Comparison of ENCODE assay signal across 15 cellular contexts in genomic region chr13:20711301-20712044, GRCh38. TPM values are rescaled to one million over a fixed set of nuclear protein-coding genes. Genes with fewer than 3 reads are reported as not detected.
A peak's percentile ranks its signal among the peaks of the same experiment; 100 is the strongest.
DNase-seq lines count a peak whose midpoint lies in the region; ATAC-seq and TF ChIP-seq lines count a peak whose summit lies in the region.
"Had no signal": no experiment of that assay in that cellular context is flagged by ENCODE, and none has a peak within 500 bp of the region (broad histone marks: within the 10 kb centered on the region; RNA-seq: fewer than 3 reads in every experiment).

No MANE protein-coding gene starts in this region.

- no peak for ATAC-seq in HG03280 (IDR thresholded peaks at IDR 0.05; ENCODE audit: unreplicated experiment)
- no peak for ATAC-seq in HG03354 (IDR thresholded peaks at IDR 0.05; ENCODE audit: poor library complexity, severe bottlenecking, unreplicated experiment)
- no peak for ATAC-seq in GM18498 (IDR thresholded peaks at IDR 0.05; ENCODE audit: unreplicated experiment)

- H3K4me3 ChIP-seq in SJCRH30 = no peak overlapping the region

- H3K4me1 ChIP-seq in SJCRH30 = peaks cover 31% of the 10 kb centered on the region

- in situ Hi-C loops in GM13977 (cut with MboI; ENCODE audit: low pct_unique_long_range_greater_than_20kb, low sequenced_read_pairs, unreplicated experiment) = no loop called here

- no peaks in the 10 kb centered on the region for H3K27me3 ChIP-seq in SJCRH30

- DNase-seq in AML-193 (lab: John Stamatoyannopoulos, UW) = peak; percentile 43 to 64
- DNase-seq in GM13977 (ENCODE audit: low spot score) = peak; percentile 10
- peak; percentile 36 to 43 for DNase-seq in SJCRH30
- DNase-seq in erythroblast (lab: John Stamatoyannopoulos, UW) = peak; percentile 18 to 21
- no peak for DNase-seq in A172 (ENCODE audit: low spot score)
- DNase-seq: activated naive CD4-positive, alpha-beta T cell treated with anti-CD3 and anti-CD28 coated beads for 36 hours; GF-D8; Kasumi-1; RPMI8226; spleen; T-helper 9 cell had no signal

- no peak overlapping the region for H3K27ac ChIP-seq in SJCRH30
- H3K27ac ChIP-seq: C4-2B, spleen had no signal

- TF ChIP-seq POLR2A in erythroblast (IDR thresholded peaks at IDR 0.05; ENCODE audit: low read length) = no peak

- TF ChIP-seq CTCF in GM13977 (IDR thresholded peaks at IDR 0.05; ENCODE audit: extremely low read depth, insufficient read depth, missing control alignments) = no peak

- H3K36me3 ChIP-seq in SJCRH30 = no peaks in the 10 kb centered on the region
- H3K36me3 ChIP-seq: spleen had no signal

- H3K9me3 ChIP-seq in SJCRH30 (replicated peaks) = no peaks in the 10 kb centered on the region
- H3K9me3 ChIP-seq: spleen had no signal

RNA-seq across cellular contexts. Expression of gene IL17D, which starts 8.0 kb away (rescaled TPM):
- 0.56 and 1.4 TPM in 2 replicates for total RNA-seq in SJCRH30 (2014; rRNA removed; shearing (Covaris generic))
- 0.34 and 2.2 TPM in 2 replicates for total RNA-seq in A172 (2014; rRNA removed; shearing (Covaris generic))
